Comparison of ENCODE assay signal across 19 cellular contexts in the genomic region with DNA sequence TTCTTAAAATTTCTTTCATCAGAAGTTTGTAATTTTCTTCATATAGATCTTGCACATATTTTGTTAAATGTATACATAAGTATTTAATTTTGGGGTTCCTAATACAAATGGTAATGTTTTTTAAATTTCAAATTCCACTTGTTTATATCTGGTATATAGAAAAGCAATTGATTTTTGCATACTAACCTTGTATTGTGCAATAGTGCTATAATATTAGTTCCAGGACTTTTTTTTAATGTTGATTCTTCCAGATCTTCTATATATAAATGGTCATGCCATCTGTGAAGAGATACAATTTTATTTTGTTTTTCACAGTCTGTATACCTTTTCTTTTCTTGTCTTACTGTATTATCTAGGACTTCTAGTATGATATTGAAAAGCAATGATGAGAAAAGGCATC.
DNase-seq lines count a peak whose midpoint lies in the region; ATAC-seq, FAIRE-seq and TF ChIP-seq lines count a peak whose summit lies in the region.
"Had no signal": no experiment of that assay in that cellular context is flagged by ENCODE, and none has a peak within 500 bp of the region (broad histone marks: within the 10 kb centered on the region; RNA-seq: fewer than 3 reads in every experiment).

No MANE protein-coding gene starts in this region.

- H3K79me1 ChIP-seq in IMR-90 (ENCODE audit: low read depth in 1 of 2, low read length in 2 of 2): no peaks in the 10 kb centered on the region

- TF ChIP-seq POLR2A in IMR-90 (IDR thresholded peaks at IDR 0.05; ENCODE audit: low read depth, low read length): no peak

- H2BK15ac ChIP-seq in IMR-90 (ENCODE audit: low read depth, low read length): no peak overlapping the region

- no peak overlapping the region for H2AK9ac ChIP-seq in IMR-90 (replicated peaks; ENCODE audit: low read depth, low read length, poor library complexity)

- H2AK5ac ChIP-seq in IMR-90 (ENCODE audit: low read depth, low read length): no peak overlapping the region

- no peak overlapping the region for H3K4ac ChIP-seq in IMR-90 (ENCODE audit: low read depth, low read length)

- H3K56ac ChIP-seq in IMR-90 (ENCODE audit: extremely low read depth, insufficient read depth, low read length): no peak overlapping the region

- H3K4me1 ChIP-seq in IMR-90 (ENCODE audit: control insufficient read depth, insufficient read depth, low read length): peaks cover 4% of the 10 kb centered on the region; the same call in 1 of the 2 replicates
- H3K4me1 ChIP-seq: BE2C, BLaER1 had no signal

- no peak for DNase-seq in D721Med (ENCODE audit: insufficient read length, low spot score)
- no peak for DNase-seq in IMR-90
- DNase-seq in frontal cortex (ENCODE audit: low spot score in 2 of 2): no peak
- no peak for DNase-seq in H7
- DNase-seq: 8988T; ACHN; BE2C; C1 segment of cervical spinal cord; CD4-positive, alpha-beta memory T cell; CD4-positive, CD25-positive, alpha-beta regulatory T cell; CD8-positive, alpha-beta memory T cell; COR-L47; DMS79 treated with DMSO at 0.1 percent for 48 hours; GF-D8 had no signal

- H3K4me3 ChIP-seq in IMR-90 (ENCODE audit: insufficient read depth, low read depth, low read length) (no peak overlapping the region), H7 (ENCODE audit: insufficient read depth, low read depth, low read length) (no peak overlapping the region)
- H3K4me3 ChIP-seq: BLaER1 had no signal

- no peak overlapping the region for H4K8ac ChIP-seq in IMR-90 (ENCODE audit: low read depth in 2 of 2, low read length in 2 of 2)

- no peak overlapping the region for H2BK5ac ChIP-seq in IMR-90 (ENCODE audit: low read depth, low read length, poor library complexity, severe bottlenecking)

- H4K91ac ChIP-seq in IMR-90 (ENCODE audit: insufficient read depth, low read depth, low read length): no peak overlapping the region

- no peaks in the 10 kb centered on the region for H4K20me1 ChIP-seq in IMR-90 (ENCODE audit: insufficient read depth, low read length)
- H4K20me1 ChIP-seq: BLaER1 had no signal

- no peak overlapping the region for H3K27ac ChIP-seq in IMR-90 (ENCODE audit: insufficient read depth, low read length)
- H3K27ac ChIP-seq: BLaER1 had no signal

- H3K9ac ChIP-seq in IMR-90 (ENCODE audit: low read depth, low read length): no peak overlapping the region
- H3K9ac ChIP-seq: BLaER1 had no signal

- no TSS peak for BruUV-seq in IMR-90 (replicated peaks; lab: Mats Ljungman, UMichigan)

- no peak for TF ChIP-seq CTCF in D721Med (IDR thresholded peaks at IDR 0.05; ENCODE audit: insufficient read depth, missing control alignments)
- no peak for TF ChIP-seq CTCF in IMR-90 (conservative IDR thresholded peaks at IDR 0.05; ENCODE audit: low read depth, low read length)

- dilution Hi-C loops in IMR-90 (cut with HindIII; ENCODE audit: low sequenced_read_pairs, unreplicated experiment): no loop called here

- in situ Hi-C loops in IMR-90 (cut with MboI; ENCODE audit: low sequenced_read_pairs): no loop called here

- H3K27me3 ChIP-seq in IMR-90 (ENCODE audit: control insufficient read depth, insufficient read depth, low read length) (no peaks in the 10 kb centered on the region), H7 (ENCODE audit: control insufficient read depth, insufficient read depth, low read length) (no peaks in the 10 kb centered on the region)
- H3K27me3 ChIP-seq: BE2C, BLaER1 had no signal

- CTCF ChIA-PET in IMR-90 (lab: Yijun Ruan, JAX): interaction anchor here (1.0 kb wide), 1 partner anchor 39 kb away, joined by 3 read pairs; no protein-coding TSS in a partner anchor

- FAIRE-seq in D721Med (lab: Jason Lieb, UNC) (peak; percentile 73), frontal cortex (lab: Jason Lieb, UNC) (peak; percentile 51)
- FAIRE-seq: G401.6, GM12891, GM19239 had no signal

- no peak overlapping the region for H3K4me2 ChIP-seq in IMR-90 (ENCODE audit: low read depth, low read length)
- H3K4me2 ChIP-seq: BLaER1 had no signal

- H3K23ac ChIP-seq in IMR-90 (ENCODE audit: low read depth, low read length): no peak overlapping the region

- H3K36me3 ChIP-seq in IMR-90 (ENCODE audit: control insufficient read depth, insufficient read depth, low read length) (no peaks in the 10 kb centered on the region), H7 (replicated peaks; ENCODE audit: control insufficient read depth, insufficient read depth, low read length) (no peaks in the 10 kb centered on the region)
- H3K36me3 ChIP-seq: BE2C, BLaER1 had no signal

- no peaks in the 10 kb centered on the region; the same call in 1 of the 2 replicates for H3K9me1 ChIP-seq in IMR-90 (ENCODE audit: insufficient read depth, low read length)

- H3K18ac ChIP-seq in IMR-90 (ENCODE audit: low read depth, low read length): no peak overlapping the region

- no peak overlapping the region for H2AFZ ChIP-seq in IMR-90 (replicated peaks; ENCODE audit: low read length, poor library complexity)

- TF ChIP-seq RAD21 in IMR-90 (IDR thresholded peaks at IDR 0.05; ENCODE audit: low read length): no peak

- intact Hi-C loops in IMR-90 (cut with micrococcal nuclease): no loop called here

- no peaks in the 10 kb centered on the region for H3K9me3 ChIP-seq in IMR-90 (ENCODE audit: control insufficient read depth, insufficient read depth, low read length)
- H3K9me3 ChIP-seq: BE2C, BLaER1 had no signal

- no peak overlapping the region for H3K14ac ChIP-seq in IMR-90 (replicated peaks; ENCODE audit: low read depth, low read length)

- no peak overlapping the region for H2BK120ac ChIP-seq in IMR-90 (ENCODE audit: low read depth, low read length)

- no peak overlapping the region for H2BK20ac ChIP-seq in IMR-90 (ENCODE audit: low read depth, low read length)

- no peak overlapping the region for H4K5ac ChIP-seq in IMR-90 (ENCODE audit: low read depth, low read length)

- POLR2A ChIA-PET in IMR-90 (lab: Charles Lee; ENCODE audit: unreplicated experiment): no interaction called here

- ATAC-seq in IMR-90 (ENCODE audit: low read depth): no peak
- ATAC-seq in HG03045 (IDR thresholded peaks at IDR 0.05; ENCODE audit: unreplicated experiment): no peak

TF ChIP-seq in IMR-90, 13 proteins besides CTCF, POLR2A, EP300 and RAD21:
- no peak for TF ChIP-seq BHLHE40 (IDR thresholded peaks at IDR 0.05; ENCODE audit: low read depth, low read length)
- no peak for TF ChIP-seq MAFK (IDR thresholded peaks at IDR 0.05; ENCODE audit: low read depth, low read length)
- TF ChIP-seq FOS (IDR thresholded peaks at IDR 0.05; ENCODE audit: low read depth, low read length): no peak
- no peak for TF ChIP-seq NFE2L2 (IDR thresholded peaks at IDR 0.05; ENCODE audit: low read depth, low read length)
- no peak for TF ChIP-seq MXI1 (IDR thresholded peaks at IDR 0.05; ENCODE audit: borderline replicate concordance, low read depth, low read length)
- no peak for TF ChIP-seq RCOR1 (IDR thresholded peaks at IDR 0.05; ENCODE audit: insufficient replicate concordance, low read length)
- TF ChIP-seq, protein P1, sequence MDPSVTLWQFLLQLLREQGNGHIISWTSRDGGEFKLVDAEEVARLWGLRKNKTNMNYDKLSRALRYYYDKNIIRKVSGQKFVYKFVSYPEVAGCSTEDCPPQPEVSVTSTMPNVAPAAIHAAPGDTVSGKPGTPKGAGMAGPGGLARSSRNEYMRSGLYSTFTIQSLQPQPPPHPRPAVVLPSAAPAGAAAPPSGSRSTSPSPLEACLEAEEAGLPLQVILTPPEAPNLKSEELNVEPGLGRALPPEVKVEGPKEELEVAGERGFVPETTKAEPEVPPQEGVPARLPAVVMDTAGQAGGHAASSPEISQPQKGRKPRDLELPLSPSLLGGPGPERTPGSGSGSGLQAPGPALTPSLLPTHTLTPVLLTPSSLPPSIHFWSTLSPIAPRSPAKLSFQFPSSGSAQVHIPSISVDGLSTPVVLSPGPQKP (IDR thresholded peaks at IDR 0.05; ENCODE audit: borderline replicate concordance, low read depth, low read length): no peak
- peak; percentile 59 for TF ChIP-seq CEBPB (IDR thresholded peaks at IDR 0.05; ENCODE audit: low read depth, low read length)
